Comparison of ENCODE assay signal across 1 cellular context in the genomic region with DNA sequence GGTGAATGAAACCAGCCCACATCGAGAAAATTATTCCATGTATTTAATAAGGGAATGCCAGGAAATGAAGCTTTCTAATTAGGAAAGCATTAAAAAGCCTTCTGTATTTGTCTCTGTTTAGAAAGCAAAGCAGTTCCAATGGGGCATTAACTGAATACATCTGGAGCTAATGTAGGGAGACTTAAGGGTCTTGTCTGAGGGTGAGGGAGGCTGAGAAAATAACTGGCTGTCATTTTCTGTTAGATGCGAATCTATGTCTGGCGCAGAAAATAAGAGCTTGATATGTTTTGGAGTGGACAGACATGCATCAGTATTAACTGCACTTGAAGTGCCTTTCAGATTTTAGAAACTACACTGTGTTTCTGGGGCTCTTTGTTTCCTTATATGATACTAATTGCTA.
TF ChIP-seq lines count a peak whose summit lies in the region.

No MANE protein-coding gene starts in this region.

TF ChIP-seq in K562, 482 proteins besides CTCF, POLR2A, EP300 and RAD21:
- TF ChIP-seq, protein P1, sequence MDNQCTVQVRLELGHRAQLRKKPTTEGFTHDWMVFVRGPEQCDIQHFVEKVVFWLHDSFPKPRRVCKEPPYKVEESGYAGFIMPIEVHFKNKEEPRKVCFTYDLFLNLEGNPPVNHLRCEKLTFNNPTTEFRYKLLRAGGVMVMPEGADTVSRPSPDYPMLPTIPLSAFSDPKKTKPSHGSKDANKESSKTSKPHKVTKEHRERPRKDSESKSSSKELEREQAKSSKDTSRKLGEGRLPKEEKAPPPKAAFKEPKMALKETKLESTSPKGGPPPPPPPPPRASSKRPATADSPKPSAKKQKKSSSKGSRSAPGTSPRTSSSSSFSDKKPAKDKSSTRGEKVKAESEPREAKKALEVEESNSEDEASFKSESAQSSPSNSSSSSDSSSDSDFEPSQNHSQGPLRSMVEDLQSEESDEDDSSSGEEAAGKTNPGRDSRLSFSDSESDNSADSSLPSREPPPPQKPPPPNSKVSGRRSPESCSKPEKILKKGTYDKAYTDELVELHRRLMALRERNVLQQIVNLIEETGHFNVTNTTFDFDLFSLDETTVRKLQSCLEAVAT (IDR thresholded peaks at IDR 0.05), result no peak
- TF ChIP-seq RBM14 (IDR thresholded peaks at IDR 0.05; ENCODE audit: borderline replicate concordance, insufficient read depth, low read depth, low read length) (no peak), POLR2AphosphoS5 (IDR thresholded peaks at IDR 0.05; ENCODE audit: control insufficient read depth, insufficient read depth, low read depth, low read length) (no peak), NR4A1 (CRISPR knock-in tag; IDR thresholded peaks at IDR 0.05) (no peak), NR4A1 (tag; IDR thresholded peaks at IDR 0.05) (no peak), PHTF2 (CRISPR knock-in tag; IDR thresholded peaks at IDR 0.05) (no peak), RNF2 (IDR thresholded peaks at IDR 0.05) (no peak), MYBL2 (IDR thresholded peaks at IDR 0.05; ENCODE audit: low read depth) (no peak), MYBL2 (CRISPR knock-in tag; IDR thresholded peaks at IDR 0.05; ENCODE audit: borderline replicate concordance) (no peak), NCOA2 (IDR thresholded peaks at IDR 0.05; ENCODE audit: partially characterized antibody in 2 of 2) (no peak), CEBPB (tag; IDR thresholded peaks at IDR 0.05) (no peak), ZNF583 (CRISPR knock-in tag; IDR thresholded peaks at IDR 0.05) (no peak), RBM15 (IDR thresholded peaks at IDR 0.05; ENCODE audit: insufficient read depth, low read length) (no peak), RHOXF2B (CRISPR knock-in tag; conservative IDR thresholded peaks at IDR 0.05) (no peak), ZNF431 (CRISPR knock-in tag; IDR thresholded peaks at IDR 0.05) (no peak), NCOR1 (IDR thresholded peaks at IDR 0.05) (no peak), IRF2 (CRISPR knock-in tag; IDR thresholded peaks at IDR 0.05) (no peak)
- TF ChIP-seq, protein P2, sequence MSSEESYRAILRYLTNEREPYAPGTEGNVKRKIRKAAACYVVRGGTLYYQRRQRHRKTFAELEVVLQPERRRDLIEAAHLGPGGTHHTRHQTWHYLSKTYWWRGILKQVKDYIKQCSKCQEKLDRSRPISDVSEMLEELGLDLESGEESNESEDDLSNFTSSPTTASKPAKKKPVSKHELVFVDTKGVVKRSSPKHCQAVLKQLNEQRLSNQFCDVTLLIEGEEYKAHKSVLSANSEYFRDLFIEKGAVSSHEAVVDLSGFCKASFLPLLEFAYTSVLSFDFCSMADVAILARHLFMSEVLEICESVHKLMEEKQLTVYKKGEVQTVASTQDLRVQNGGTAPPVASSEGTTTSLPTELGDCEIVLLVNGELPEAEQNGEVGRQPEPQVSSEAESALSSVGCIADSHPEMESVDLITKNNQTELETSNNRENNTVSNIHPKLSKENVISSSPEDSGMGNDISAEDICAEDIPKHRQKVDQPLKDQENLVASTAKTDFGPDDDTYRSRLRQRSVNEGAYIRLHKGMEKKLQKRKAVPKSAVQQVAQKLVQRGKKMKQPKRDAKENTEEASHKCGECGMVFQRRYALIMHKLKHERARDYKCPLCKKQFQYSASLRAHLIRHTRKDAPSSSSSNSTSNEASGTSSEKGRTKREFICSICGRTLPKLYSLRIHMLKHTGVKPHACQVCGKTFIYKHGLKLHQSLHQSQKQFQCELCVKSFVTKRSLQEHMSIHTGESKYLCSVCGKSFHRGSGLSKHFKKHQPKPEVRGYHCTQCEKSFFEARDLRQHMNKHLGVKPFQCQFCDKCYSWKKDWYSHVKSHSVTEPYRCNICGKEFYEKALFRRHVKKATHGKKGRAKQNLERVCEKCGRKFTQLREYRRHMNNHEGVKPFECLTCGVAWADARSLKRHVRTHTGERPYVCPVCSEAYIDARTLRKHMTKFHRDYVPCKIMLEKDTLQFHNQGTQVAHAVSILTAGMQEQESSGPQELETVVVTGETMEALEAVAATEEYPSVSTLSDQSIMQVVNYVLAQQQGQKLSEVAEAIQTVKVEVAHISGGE (CRISPR knock-in tag; IDR thresholded peaks at IDR 0.05), result no peak
- TF ChIP-seq, protein P3, sequence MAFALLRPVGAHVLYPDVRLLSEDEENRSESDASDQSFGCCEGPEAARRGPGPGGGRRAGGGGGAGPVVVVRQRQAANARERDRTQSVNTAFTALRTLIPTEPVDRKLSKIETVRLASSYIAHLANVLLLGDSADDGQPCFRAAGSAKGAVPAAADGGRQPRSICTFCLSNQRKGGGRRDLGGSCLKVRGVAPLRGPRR (CRISPR knock-in tag; IDR thresholded peaks at IDR 0.05), result no peak
- TF ChIP-seq, protein P4, sequence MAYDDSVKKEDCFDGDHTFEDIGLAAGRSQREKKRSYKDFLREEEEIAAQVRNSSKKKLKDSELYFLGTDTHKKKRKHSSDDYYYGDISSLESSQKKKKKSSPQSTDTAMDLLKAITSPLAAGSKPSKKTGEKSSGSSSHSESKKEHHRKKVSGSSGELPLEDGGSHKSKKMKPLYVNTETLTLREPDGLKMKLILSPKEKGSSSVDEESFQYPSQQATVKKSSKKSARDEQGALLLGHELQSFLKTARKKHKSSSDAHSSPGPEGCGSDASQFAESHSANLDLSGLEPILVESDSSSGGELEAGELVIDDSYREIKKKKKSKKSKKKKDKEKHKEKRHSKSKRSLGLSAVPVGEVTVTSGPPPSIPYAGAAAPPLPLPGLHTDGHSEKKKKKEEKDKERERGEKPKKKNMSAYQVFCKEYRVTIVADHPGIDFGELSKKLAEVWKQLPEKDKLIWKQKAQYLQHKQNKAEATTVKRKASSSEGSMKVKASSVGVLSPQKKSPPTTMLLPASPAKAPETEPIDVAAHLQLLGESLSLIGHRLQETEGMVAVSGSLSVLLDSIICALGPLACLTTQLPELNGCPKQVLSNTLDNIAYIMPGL (CRISPR knock-in tag; IDR thresholded peaks at IDR 0.05), result no peak
